Comparison of ENCODE assay signal across 30 cellular contexts in the genomic region with DNA sequence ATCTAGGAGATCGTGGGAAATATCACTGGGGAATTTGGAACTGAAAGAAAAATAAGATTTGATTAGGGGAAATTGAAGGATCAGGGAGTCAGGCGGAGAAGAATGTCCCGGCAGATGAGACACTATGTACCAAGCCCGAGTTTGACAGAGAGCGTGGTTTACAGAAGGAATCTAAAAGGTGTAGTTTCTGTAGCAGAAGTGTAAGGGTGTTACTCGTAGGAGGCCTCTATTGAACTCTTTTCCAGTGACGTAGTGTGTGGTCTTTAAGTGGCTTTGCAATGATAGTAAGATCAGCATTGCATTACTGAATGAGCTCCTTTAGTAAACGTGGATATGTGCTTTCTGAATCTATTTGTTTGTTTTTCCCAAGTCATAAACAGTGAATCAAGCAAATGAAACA. TPM values are rescaled to one million over a fixed set of nuclear protein-coding genes. Genes with fewer than 3 reads are reported as not detected.
"Had no signal": no experiment of that assay in that cellular context is flagged by ENCODE, and none has a peak within 500 bp of the region (broad histone marks: within the 10 kb centered on the region; RNA-seq: fewer than 3 reads in every experiment).

No MANE protein-coding gene starts in this region.

- H3K9me3 Mint-ChIP-seq: activated CD4-positive, alpha-beta memory T cell treated with anti-CD3 and anti-CD28 coated beads for 36 hours; activated T-cell treated with anti-CD3 and anti-CD28 coated beads, Interleukin-2, amount 50 U/mL, for 24 hours; activated T-helper 2 cell treated with anti-CD3 and anti-CD28 coated beads, Interferon-gamma antibody, Interleukin-2, Interleukin-4, amounts not matched to agents 10 μg/mL and 5 μg/mL and 100 μg/mL, durations not matched to agents 14 hours and 24 hours and 36 hours; brain; dendritic cell treated with granulocyte-macrophage colony-stimulating factor and Interleukin-4, amounts not matched to agents 40 ng/mL and 50 ng/mL, for 4 days; endodermal cell had no signal

- H3K27ac Mint-ChIP-seq: activated CD4-positive, alpha-beta memory T cell treated with anti-CD3 and anti-CD28 coated beads for 36 hours; activated CD4-positive, alpha-beta T cell treated with anti-CD3 and anti-CD28 coated beads for 36 hours; activated CD4-positive, alpha-beta T cell treated with anti-CD3 and anti-CD28 coated beads, Interleukin-2, amount 10 ng/mL, durations not matched to agents 24 days and 14 days; activated CD8-positive, alpha-beta memory T cell treated with anti-CD3 and anti-CD28 coated beads, Interleukin-2, amount 10 ng/mL, durations not matched to agents 7 days and 5 days; activated naive CD4-positive, alpha-beta T cell treated with anti-CD3 and anti-CD28 coated beads, Interleukin-2, amount 10 ng/mL, durations not matched to agents 7 days and 5 days; activated naive CD4-positive, alpha-beta T cell treated with anti-CD3 and anti-CD28 coated beads, Interleukin-2, amount 50 U/mL, for 72 hours; activated T-cell treated with anti-CD3 and anti-CD28 coated beads, Interleukin-2, amount 50 U/mL, for 24 hours; activated T-helper 2 cell treated with anti-CD3 and anti-CD28 coated beads, Interferon-gamma antibody, Interleukin-2, Interleukin-4, amounts not matched to agents 10 μg/mL and 5 μg/mL and 100 μg/mL, durations not matched to agents 14 hours and 24 hours and 36 hours; brain; dendritic cell treated with granulocyte-macrophage colony-stimulating factor and Interleukin-4, amounts not matched to agents 40 ng/mL and 50 ng/mL, for 4 days; endodermal cell had no signal

- H3K4me3 ChIP-seq: ascending aorta, breast epithelium, cardiac muscle cell, coronary artery, dorsolateral prefrontal cortex had no signal

- H3K36me3 ChIP-seq: ascending aorta, breast epithelium, cardiac muscle cell had no signal

- H3K9me3 ChIP-seq: ascending aorta, breast epithelium had no signal

- H3K36me3 Mint-ChIP-seq: activated CD4-positive, alpha-beta memory T cell treated with anti-CD3 and anti-CD28 coated beads for 36 hours; activated naive CD4-positive, alpha-beta T cell treated with anti-CD3 and anti-CD28 coated beads, Interleukin-2, amount 50 U/mL, for 72 hours; brain had no signal

- H3K4me3 Mint-ChIP-seq: activated CD4-positive, alpha-beta memory T cell treated with anti-CD3 and anti-CD28 coated beads for 36 hours; activated CD4-positive, alpha-beta T cell treated with anti-CD3 and anti-CD28 coated beads for 36 hours; activated CD4-positive, alpha-beta T cell treated with anti-CD3 and anti-CD28 coated beads, Interleukin-2, amount 10 ng/mL, durations not matched to agents 24 days and 14 days; activated CD8-positive, alpha-beta memory T cell treated with anti-CD3 and anti-CD28 coated beads, Interleukin-2, amount 10 ng/mL, durations not matched to agents 7 days and 5 days; activated CD8-positive, alpha-beta T cell treated with anti-CD3 and anti-CD28 coated beads, Interleukin-2, amount 10 ng/mL, durations not matched to agents 7 days and 5 days; activated naive CD4-positive, alpha-beta T cell treated with anti-CD3 and anti-CD28 coated beads, Interleukin-2, amount 10 ng/mL, durations not matched to agents 7 days and 5 days; activated T-cell treated with anti-CD3 and anti-CD28 coated beads, Interleukin-2, amount 50 U/mL, for 24 hours; brain; dendritic cell treated with granulocyte-macrophage colony-stimulating factor and Interleukin-4, amounts not matched to agents 40 ng/mL and 50 ng/mL, for 4 days; endodermal cell had no signal

- ATAC-seq: activated CD4-positive, alpha-beta T cell treated with anti-CD3 and anti-CD28 coated beads for 36 hours; activated CD8-positive, alpha-beta memory T cell treated with anti-CD3 and anti-CD28 coated beads, Interleukin-2, amount 10 ng/mL, durations not matched to agents 7 days and 5 days; activated CD8-positive, alpha-beta T cell treated with anti-CD3 and anti-CD28 coated beads, Interleukin-2, amount 10 ng/mL, durations not matched to agents 7 days and 5 days; esophagus mucosa had no signal

- H3K27ac ChIP-seq: ascending aorta, breast epithelium, cardiac muscle cell, coronary artery, dorsolateral prefrontal cortex had no signal

- H3K4me1 Mint-ChIP-seq: brain, endodermal cell had no signal

- FAIRE-seq: frontal cortex had no signal

- H3K4me1 ChIP-seq: ascending aorta, breast epithelium had no signal

- DNase-seq: activated CD4-positive, alpha-beta memory T cell treated with anti-CD3 and anti-CD28 coated beads for 36 hours; activated CD4-positive, alpha-beta T cell treated with anti-CD3 and anti-CD28 coated beads for 36 hours; activated CD4-positive, alpha-beta T cell treated with anti-CD3 and anti-CD28 coated beads, Interleukin-2, amount 10 ng/mL, durations not matched to agents 24 days and 14 days; activated CD4-positive, CD25-positive, alpha-beta regulatory T cell; activated CD4-positive, CD25-positive, alpha-beta regulatory T cell treated with anti-CD3 and anti-CD28 coated beads, Interleukin-2, amount 50 U/mL, for 72 hours; activated CD8-positive, alpha-beta memory T cell treated with anti-CD3 and anti-CD28 coated beads, Interleukin-2, amount 10 ng/mL, durations not matched to agents 7 days and 5 days; activated CD8-positive, alpha-beta memory T cell treated with anti-CD3 and anti-CD28 coated beads, Interleukin-2, amount 50 U/mL, for 4 hours; activated CD8-positive, alpha-beta T cell treated with anti-CD3 and anti-CD28 coated beads, Interleukin-2, amount 10 ng/mL, durations not matched to agents 7 days and 5 days; activated effector memory CD4-positive, alpha-beta T cell treated with anti-CD3 and anti-CD28 coated beads, Interleukin-2, amount 50 U/mL, for 16 hours; activated naive CD4-positive, alpha-beta T cell; activated naive CD4-positive, alpha-beta T cell treated with anti-CD3 and anti-CD28 coated beads, Interleukin-2, amount 10 ng/mL, durations not matched to agents 7 days and 5 days; activated T-cell treated with anti-CD3 and anti-CD28 coated beads, Interleukin-2, amount 50 U/mL, for 24 hours; central memory CD4-positive, alpha-beta T cell; cerebellar nuclear complex; dorsolateral prefrontal cortex; effector memory CD4-positive, alpha-beta T cell; endodermal cell; foreskin fibroblast; head of caudate nucleus; T-helper 2 cell had no signal

- H3K27me3 ChIP-seq: ascending aorta, breast epithelium, cardiac muscle cell, dorsolateral prefrontal cortex had no signal

RNA-seq across cellular contexts. Expression of gene CDKN2B, which starts 59.3 kb away (rescaled TPM):
- total RNA-seq: activated CD4-positive, alpha-beta T cell treated with anti-CD3 and anti-CD28 coated beads for 36 hours had no signal
